Comparison of ENCODE assay signal across 19 cellular contexts in genomic region chr7:19557726-19558470, GRCh38.
"Had no signal": no experiment of that assay in that cellular context is flagged by ENCODE, and none has a peak within 500 bp of the region (broad histone marks: within the 10 kb centered on the region; RNA-seq: fewer than 3 reads in every experiment).

No MANE protein-coding gene starts in this region.

- H3K9me3 ChIP-seq: ascending aorta, gastrocnemius medialis had no signal

- DNase-seq: activated CD4-positive, alpha-beta T cell treated with anti-CD3 and anti-CD28 coated beads for 1 hour; activated CD4-positive, alpha-beta T cell treated with anti-CD3 and anti-CD28 coated beads, Interleukin-2, amount 50 U/mL, for 4 hours; activated naive CD4-positive, alpha-beta T cell treated with anti-CD3 and anti-CD28 coated beads for 36 hours; activated naive CD8-positive, alpha-beta T cell treated with anti-CD3 and anti-CD28 coated beads, Interleukin-2, amount 50 U/mL, for 24 hours; cortex of kidney; effector CD8-positive, alpha-beta T cell; gastrocnemius medialis; heart left ventricle; islet precursor cell; naive thymus-derived CD4-positive, alpha-beta T cell; stimulated activated CD4-positive, alpha-beta T cell treated with anti-CD3 and anti-CD28 coated beads, Interleukin-15, amount 100 ng/mL, for 24 hours; stimulated activated CD4-positive, alpha-beta T cell treated with anti-CD3 and anti-CD28 coated beads, Interleukin-4, amount 100 ng/mL, for 1 hour; stimulated activated naive B cell treated with anti-CD40 and anti-IgM and Interleukin-4, amounts not matched to agents 10 μg/mL and 1 μg/mL and 100 μg/mL, for 72 hours; substantia nigra; trophoblast cell had no signal

- H3K4me1 Mint-ChIP-seq: activated naive CD8-positive, alpha-beta T cell treated with anti-CD3 and anti-CD28 coated beads, Interleukin-2, amount 50 U/mL, for 24 hours; activated T-helper 17 cell treated with anti-CD3 and anti-CD28 coated beads, Interleukin-2, amount 50 U/mL, for 72 hours; naive thymus-derived CD4-positive, alpha-beta T cell; stimulated activated naive B cell treated with anti-CD40 and anti-IgM and Interleukin-4, amounts not matched to agents 10 μg/mL and 1 μg/mL and 100 μg/mL, for 72 hours had no signal

- H3K4me3 ChIP-seq: ascending aorta, cardiac muscle cell, gastrocnemius medialis, heart left ventricle had no signal

- H2AFZ ChIP-seq: parathyroid adenoma had no signal

- H3K4me3 Mint-ChIP-seq: activated naive CD4-positive, alpha-beta T cell treated with anti-CD3 and anti-CD28 coated beads for 36 hours; activated naive CD8-positive, alpha-beta T cell treated with anti-CD3 and anti-CD28 coated beads, Interleukin-2, amount 50 U/mL, for 24 hours; activated T-helper 17 cell treated with anti-CD3 and anti-CD28 coated beads, Interleukin-2, amount 50 U/mL, for 72 hours; naive thymus-derived CD4-positive, alpha-beta T cell; stimulated activated naive B cell treated with anti-CD40 and anti-IgM and Interleukin-4, amounts not matched to agents 10 μg/mL and 1 μg/mL and 100 μg/mL, for 72 hours had no signal

- H3K27ac Mint-ChIP-seq: activated naive CD4-positive, alpha-beta T cell treated with anti-CD3 and anti-CD28 coated beads for 36 hours; activated naive CD8-positive, alpha-beta T cell treated with anti-CD3 and anti-CD28 coated beads, Interleukin-2, amount 50 U/mL, for 24 hours; activated T-helper 17 cell treated with anti-CD3 and anti-CD28 coated beads, Interleukin-2, amount 50 U/mL, for 72 hours; naive thymus-derived CD4-positive, alpha-beta T cell; stimulated activated naive B cell treated with anti-CD40 and anti-IgM and Interleukin-4, amounts not matched to agents 10 μg/mL and 1 μg/mL and 100 μg/mL, for 72 hours had no signal

- H3K4me1 ChIP-seq: ascending aorta, heart left ventricle, parathyroid adenoma had no signal

- H3K9ac ChIP-seq: parathyroid adenoma had no signal

- ATAC-seq: activated naive CD8-positive, alpha-beta T cell treated with anti-CD3 and anti-CD28 coated beads, Interleukin-2, amount 50 U/mL, for 24 hours; activated T-helper 17 cell treated with anti-CD3 and anti-CD28 coated beads, Interleukin-2, amount 50 U/mL, for 72 hours; gastrocnemius medialis; heart left ventricle; naive thymus-derived CD4-positive, alpha-beta T cell; stimulated activated naive B cell treated with anti-CD40 and anti-IgM and Interleukin-4, amounts not matched to agents 10 μg/mL and 1 μg/mL and 100 μg/mL, for 72 hours had no signal

- H3K27me3 Mint-ChIP-seq: activated naive CD8-positive, alpha-beta T cell treated with anti-CD3 and anti-CD28 coated beads, Interleukin-2, amount 50 U/mL, for 24 hours; activated T-helper 17 cell treated with anti-CD3 and anti-CD28 coated beads, Interleukin-2, amount 50 U/mL, for 72 hours; naive thymus-derived CD4-positive, alpha-beta T cell; stimulated activated naive B cell treated with anti-CD40 and anti-IgM and Interleukin-4, amounts not matched to agents 10 μg/mL and 1 μg/mL and 100 μg/mL, for 72 hours had no signal

- H3K79me2 ChIP-seq: parathyroid adenoma had no signal

- H3K36me3 ChIP-seq: ascending aorta, cardiac muscle cell, gastrocnemius medialis, heart left ventricle had no signal

- H3K36me3 Mint-ChIP-seq: naive thymus-derived CD4-positive, alpha-beta T cell; stimulated activated naive B cell treated with anti-CD40 and anti-IgM and Interleukin-4, amounts not matched to agents 10 μg/mL and 1 μg/mL and 100 μg/mL, for 72 hours had no signal

- H3K27me3 ChIP-seq: ascending aorta, cardiac muscle cell, gastrocnemius medialis, heart left ventricle had no signal

- H3K27ac ChIP-seq: ascending aorta, cardiac muscle cell, heart left ventricle, parathyroid adenoma had no signal
